1 cellular context compared by ENCODE assay signal in genomic region chr3:54882114-54882833, GRCh38.
TF ChIP-seq lines count a peak whose summit lies in the region.

No MANE protein-coding gene starts in this region.

TF ChIP-seq in GM23338, 12 proteins besides CTCF, POLR2A, EP300 and RAD21 (continued from another document):
- TF ChIP-seq ZNF462 (CRISPR knock-in tag; IDR thresholded peaks at IDR 0.05) (no peak), ETS1 (IDR thresholded peaks at IDR 0.05) (no peak), POLR2AphosphoS5 (IDR thresholded peaks at IDR 0.05; ENCODE audit: low read depth) (no peak), NANOG (IDR thresholded peaks at IDR 0.05; ENCODE audit: borderline replicate concordance) (no peak), EZH2phosphoT487 (IDR thresholded peaks at IDR 0.05; ENCODE audit: unreplicated experiment) (no peak), CREB1 (CRISPR knock-in tag; IDR thresholded peaks at IDR 0.05; ENCODE audit: low read depth) (no peak), ZNF331 (CRISPR knock-in tag; IDR thresholded peaks at IDR 0.05; ENCODE audit: low read depth) (no peak), JUNB (IDR thresholded peaks at IDR 0.05; ENCODE audit: unreplicated experiment) (no peak), REST (IDR thresholded peaks at IDR 0.05; ENCODE audit: unreplicated experiment) (no peak), ZNF114 (CRISPR knock-in tag; IDR thresholded peaks at IDR 0.05) (no peak)
